In genomic region chr1:16073490-16074104, GRCh38 we compare ENCODE assay signal across 8 cellular contexts. TPM values are rescaled to one million over a fixed set of nuclear protein-coding genes. Genes with fewer than 3 reads are reported as not detected.
DNase-seq lines count a peak whose midpoint lies in the region; ATAC-seq and TF ChIP-seq lines count a peak whose summit lies in the region.

TSS of gene FAM131C (minus strand) at chr1:16073651. CDS start at chr1:16073442, 209 bp downstream.

- H3K27ac ChIP-seq in Panc1 (ENCODE audit: low read length) = peak within 1 kb of the TSS; percentile 3; the same call in 1 of the 2 replicates
- H3K27ac ChIP-seq in spleen = no peak within 1 kb of the TSS

- H3K9me3 Mint-ChIP-seq in activated naive CD8-positive, alpha-beta T cell (ENCODE audit: low read depth) = no peaks in the 10 kb centered on the region

- H3K27ac Mint-ChIP-seq in activated naive CD8-positive, alpha-beta T cell = no peak within 1 kb of the TSS

- H3K4me1 ChIP-seq in Panc1 (ENCODE audit: control insufficient read depth, insufficient read depth, low read length) (peaks cover 28% of the 10 kb centered on the region), spleen (peaks cover 6 to 47% (median 20%) of the 10 kb centered on the region in 6 donors)

- TF ChIP-seq POLR2A in spleen (IDR thresholded peaks at IDR 0.05) = no peak

- H3K9me3 ChIP-seq in Panc1 (ENCODE audit: control insufficient read depth, insufficient read depth, low read depth, low read length) (no peaks in the 10 kb centered on the region), spleen (no peaks in the 10 kb centered on the region)

- H3K27me3 ChIP-seq in Panc1 (ENCODE audit: control insufficient read depth, insufficient read depth, low read length) (no peaks in the 10 kb centered on the region), spleen (replicated peaks in 1 of 7) (peaks cover 0 to 50% (median 13%) of the 10 kb centered on the region in 7 donors)

- in situ Hi-C loops in Panc1 (cut with HindIII; ENCODE audit: low pct_unique_long_range_greater_than_20kb, low sequenced_read_pairs) = no loop called here

- POLR2A ChIA-PET in Panc1 (lab: Charles Lee) = no interaction called here

- peaks cover 14% of the 10 kb centered on the region for H3K27me3 Mint-ChIP-seq in activated naive CD8-positive, alpha-beta T cell

- no peaks in the 10 kb centered on the region for H3K36me3 Mint-ChIP-seq in activated naive CD8-positive, alpha-beta T cell

- no TSS peak for BruUV-seq in Panc1 (replicated peaks; lab: Mats Ljungman, UMichigan)

- peak within 1 kb of the TSS; percentile 61 for H3K4me3 Mint-ChIP-seq in activated naive CD8-positive, alpha-beta T cell

- intact Hi-C loops in Panc1 (cut with micrococcal nuclease; ENCODE audit: unreplicated experiment) = no loop called here
- intact Hi-C loops in spleen (cut with DNase I; ENCODE audit: low total_unique reads) = no loop called here

- TF ChIP-seq CTCF in Panc1 (IDR thresholded peaks at IDR 0.05) (peak; percentile 97), spleen (IDR thresholded peaks at IDR 0.05 in 8 of 11, conservative IDR thresholded peaks at IDR 0.05 in 3 of 11) (peak in 6 of 11 experiments; percentile 31 to 67 (median 44))

- no peaks in the 10 kb centered on the region for H3K36me3 ChIP-seq in Panc1 (ENCODE audit: control insufficient read depth, insufficient read depth, low read length)
- no peaks in the 10 kb centered on the region for H3K36me3 ChIP-seq in spleen

- peaks cover 14% of the 10 kb centered on the region for H3K4me1 Mint-ChIP-seq in activated naive CD8-positive, alpha-beta T cell (ENCODE audit: low read depth)

- CTCF ChIA-PET in Panc1 (lab: Charles Lee) = interaction anchor here (1.0 to 1.5 kb wide), 2 partner anchors 9 to 99 kb away, joined by 3 to 5 read pairs; no protein-coding TSS in a partner anchor

- H3K4me3 ChIP-seq in Panc1 (ENCODE audit: low read depth in 2 of 2, low read length in 2 of 2) = peak within 1 kb of the TSS; percentile 45 to 52
- peak within 1 kb of the TSS in 7 of 8 donors; percentile 13 to 67 (median 34) for H3K4me3 ChIP-seq in spleen

- WGBS in spleen, 5 donors = 1 to 8% (median 2%) methylated on average over 14 to 54 of the region's 54 CpGs

- DNase-seq in NCI-H82 (lab: John Stamatoyannopoulos, UW) = peak; percentile 46
- no peak for DNase-seq in NCI-H82 treated with DMSO at 0.1 percent for 48 hours (lab: John Stamatoyannopoulos, UW; ENCODE audit: unreplicated experiment)
- DNase-seq in Panc1 (ENCODE audit: low read depth, low spot score) = no peak
- DNase-seq in hepatic stellate cell (ENCODE audit: low spot score) = peak; percentile 78
- peak; percentile 83 for DNase-seq in spleen
- no peak for DNase-seq in NCI-H2081 treated with DMSO at 0.1 percent for 48 hours (lab: John Stamatoyannopoulos, UW)

- peak; percentile 79 for ATAC-seq in Panc1
- no peak for ATAC-seq in HG03196 (IDR thresholded peaks at IDR 0.05; ENCODE audit: unreplicated experiment)

RNA-seq across cellular contexts. Expression of gene FAM131C, which starts in this region (rescaled TPM):
- total RNA-seq in Panc1 (2021; ENCODE audit: unreplicated experiment) = 3.4 TPM
- 6.9 TPM for polyA plus RNA-seq in Panc1 (2012; ENCODE audit: insufficient read length)
- under 1 TPM in 1 of 7 donors, not detected in 6; 0.47 TPM for total RNA-seq in spleen
- under 1 TPM in 1 of 3 donors, not detected in 2; 0.11 TPM for polyA plus RNA-seq in spleen

Comparison
In these comparisons a context has a peak if more than half of its experiments do, and no peak if none do; other contexts are left out.
1. DNase-seq: peak in NCI-H82 (single experiment) and hepatic stellate cell (single experiment); none in NCI-H82 treated with DMSO at 0.1 percent for 48 hours (single experiment), Panc1 (single experiment) and NCI-H2081 treated with DMSO at 0.1 percent for 48 hours (single experiment).
2. Peak in DNase-seq and H3K4me3 ChIP-seq in spleen; RNA of the gene not detected or under 1 TPM.